In the genomic region with DNA sequence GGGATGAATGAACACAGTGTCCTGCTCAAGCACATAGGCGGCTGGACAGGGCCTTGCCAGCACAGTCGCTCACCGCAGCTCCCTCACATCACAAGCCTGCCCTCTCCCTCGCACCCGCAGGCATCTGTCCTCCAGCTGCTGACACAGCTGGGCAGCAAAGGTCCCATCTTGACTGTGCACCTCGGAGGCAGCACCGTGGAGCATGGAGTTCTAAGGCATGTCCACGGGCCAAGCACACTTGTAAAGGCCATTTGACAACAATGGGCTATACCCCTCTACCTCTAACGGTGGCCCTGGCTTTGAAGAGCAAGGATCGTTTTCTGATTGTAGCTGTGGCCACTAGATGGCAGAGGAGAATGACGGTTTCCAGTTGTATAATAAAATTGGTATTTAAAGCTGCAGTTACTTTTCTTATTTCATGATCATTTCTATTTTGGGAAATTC, we compare ENCODE assay signal across 8 cellular contexts. TPM values are rescaled to one million over a fixed set of nuclear protein-coding genes. Genes with fewer than 3 reads are reported as not detected.
DNase-seq lines count a peak whose midpoint lies in the region; ATAC-seq and TF ChIP-seq lines count a peak whose summit lies in the region.

No MANE protein-coding gene starts in this region.

- H3K4me3 ChIP-seq in ovary: no peak overlapping the region

- H3K36me3 ChIP-seq in ovary: no peaks in the 10 kb centered on the region

- 14 to 26% (median 15%) methylated on average over 11 of the region's 11 CpGs for WGBS in ovary, 3 donors

- H3K9me3 ChIP-seq in T-helper 17 cell (ENCODE audit: control insufficient read depth, low read length, poor library complexity, severe bottlenecking) (no peaks in the 10 kb centered on the region), ovary (no peaks in the 10 kb centered on the region)

- no peak overlapping the region for H3K27ac ChIP-seq in ovary

- H3K27me3 ChIP-seq in ovary: no peaks in the 10 kb centered on the region

- no peak overlapping the region for H3K4me3 Mint-ChIP-seq in T-helper 17 cell

- peaks cover 3% of the 10 kb centered on the region for H3K4me1 ChIP-seq in ovary (ENCODE audit: insufficient read depth)

- peak in 2 of 3 donors; percentile 42 to 48 for TF ChIP-seq CTCF in ovary (IDR thresholded peaks at IDR 0.05)

- no peak for TF ChIP-seq EP300 in ovary (IDR thresholded peaks at IDR 0.05)

- DNase-seq in DMS79 treated with DMSO at 0.1 percent for 48 hours (lab: John Stamatoyannopoulos, UW) (peak; percentile 19), DMS79 (lab: John Stamatoyannopoulos, UW) (no peak), HCEC 1CT (peak; percentile 17), T-helper 17 cell (no peak), fibroblast of the conjunctiva (ENCODE audit: low read depth) (peak; percentile 17), ovary (peak in 4 of 5 donors; percentile 28 to 46 (median 33))
- no peak for DNase-seq in activated CD8-positive, alpha-beta memory T cell treated with anti-CD3 and anti-CD28 coated beads for 24 hours

- intact Hi-C loops in ovary (cut with DNase I): no loop called here

- no peak overlapping the region for H3K27ac Mint-ChIP-seq in T-helper 17 cell

- no peaks in the 10 kb centered on the region for H3K27me3 Mint-ChIP-seq in T-helper 17 cell

- no peak for TF ChIP-seq POLR2A in ovary (IDR thresholded peaks at IDR 0.05)

- peaks cover 8% of the 10 kb centered on the region for H3K4me1 Mint-ChIP-seq in T-helper 17 cell

- peak; percentile 58 for ATAC-seq in T-helper 17 cell
- ATAC-seq in GM21360 (IDR thresholded peaks at IDR 0.05; ENCODE audit: unreplicated experiment): no peak

- H3K36me3 Mint-ChIP-seq in T-helper 17 cell (ENCODE audit: low read depth): no peaks in the 10 kb centered on the region

RNA-seq across cellular contexts. Expression of gene APLN, which starts 53.8 kb away (rescaled TPM):
- total RNA-seq in T-helper 17 cell (not detected), ovary (10 to 100 TPM in 2 of 7 donors, 1 to 10 TPM in 4, under 1 TPM in 1; 0.72 to 14.5 (median 3.4) TPM)
- polyA plus RNA-seq in ovary: 1 to 10 TPM; 1.3 to 3.6 TPM

Comparison
In these comparisons a context has a peak if more than half of its experiments do, and no peak if none do; other contexts are left out.
1. DNase-seq: peak in DMS79 treated with DMSO at 0.1 percent for 48 hours (single experiment), HCEC 1CT (single experiment), fibroblast of the conjunctiva (single experiment) and ovary (4 of 5); none in DMS79 (single experiment), T-helper 17 cell (0 of 3) and activated CD8-positive, alpha-beta memory T cell treated with anti-CD3 and anti-CD28 coated beads for 24 hours (single experiment).